ENCODE assay signal across 14 cellular contexts in genomic region chr5:19175776-19176570, GRCh38.
DNase-seq lines count a peak whose midpoint lies in the region; ATAC-seq, FAIRE-seq and TF ChIP-seq lines count a peak whose summit lies in the region.
"Had no signal": no experiment of that assay in that cellular context is flagged by ENCODE, and none has a peak within 500 bp of the region (broad histone marks: within the 10 kb centered on the region; RNA-seq: fewer than 3 reads in every experiment).

No MANE protein-coding gene starts in this region.

- peak; percentile 90 for FAIRE-seq in D721Med (lab: Jason Lieb, UNC)
- no peak for FAIRE-seq in RCC 7860 (lab: Jason Lieb, UNC)

- DNase-seq in D721Med (ENCODE audit: insufficient read length, low spot score) (no peak), NCI-H1694 treated with DMSO at 0.1 percent for 48 hours (lab: John Stamatoyannopoulos, UW) (peak; percentile 63), NCI-H69 (lab: John Stamatoyannopoulos, UW) (peak; percentile 91), cerebellar cortex (ENCODE audit: low spot score) (peak; percentile 89), RCC 7860 (ENCODE audit: low spot score) (no peak), DMS79 (lab: John Stamatoyannopoulos, UW) (no peak), NCI-H345 (lab: John Stamatoyannopoulos, UW) (no peak)
- DNase-seq: GOT3; NCI-H1417 treated with DMSO at 0.1 percent for 48 hours; NK-92 treated with Interleukin-12 subunit alpha and Interleukin-12 subunit beta, amount 100 ng/mL, for 24 hours; OCI-M1; RPMI8226; SJCRH30 had no signal

- no peak for TF ChIP-seq CTCF in D721Med (IDR thresholded peaks at IDR 0.05; ENCODE audit: insufficient read depth, missing control alignments)

- no peak for ATAC-seq in GM21825 (IDR thresholded peaks at IDR 0.05; ENCODE audit: unreplicated experiment)

Comparison
In these comparisons a context has a peak if more than half of its experiments do, and no peak if none do; other contexts are left out.
1. DNase-seq: peak in NCI-H1694 treated with DMSO at 0.1 percent for 48 hours (single experiment), NCI-H69 (single experiment) and cerebellar cortex (single experiment); none in D721Med (single experiment), RCC 7860 (single experiment), DMS79 (single experiment) and NCI-H345 (single experiment).